19 cellular contexts compared by ENCODE assay signal in the genomic region with DNA sequence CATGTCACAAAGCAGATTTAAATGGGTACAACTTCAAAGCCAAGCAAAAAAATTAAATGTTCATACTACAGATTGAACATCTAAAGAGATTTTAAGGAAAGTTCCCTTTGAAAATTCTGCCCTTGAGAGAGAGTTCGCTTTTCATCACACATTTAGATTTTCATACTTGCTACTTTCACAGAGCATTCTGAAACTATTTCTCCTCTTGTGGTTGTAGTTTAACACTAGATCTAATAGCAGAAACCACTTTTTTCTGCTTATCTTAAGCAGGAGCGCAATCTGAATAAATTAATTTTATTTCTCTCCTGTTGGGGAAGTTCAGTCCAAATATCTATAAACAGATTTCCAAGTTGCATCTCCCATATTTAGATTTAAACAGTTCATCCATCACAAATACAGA.
"Had no signal": no experiment of that assay in that cellular context is flagged by ENCODE, and none has a peak within 500 bp of the region (broad histone marks: within the 10 kb centered on the region; RNA-seq: fewer than 3 reads in every experiment).

No MANE protein-coding gene starts in this region.

- H3K9me3 ChIP-seq: colonic mucosa, prostate gland, right atrium auricular region, suprapubic skin, transverse colon, uterus had no signal

- DNase-seq: activated CD4-positive, alpha-beta T cell treated with anti-CD3 and anti-CD28 coated beads, Interleukin-2, amount 10 ng/mL, durations not matched to agents 7 days and 5 days; activated gamma-delta T cell treated with Interleukin-2 at 50 U/mL for 16 hours; anterior cingulate cortex; caudate nucleus; colonic mucosa; erythroblast; kidney glomerular epithelial cell; left ventricle myocardium inferior; mammary epithelial cell; stimulated activated naive CD8-positive, alpha-beta T cell treated with anti-CD3 and anti-CD28 coated beads, Interleukin-15, amount 100 ng/mL, for 72 hours; transverse colon; uterus had no signal

- H3K4me3 ChIP-seq: colonic mucosa, left ventricle myocardium inferior, prostate gland, right atrium auricular region, suprapubic skin, transverse colon, uterus had no signal

- H3K4me1 ChIP-seq: colonic mucosa, left ventricle myocardium inferior, prostate gland, right atrium auricular region, suprapubic skin, transverse colon, uterus had no signal

- H3K36me3 Mint-ChIP-seq: brain had no signal

- H3K9me3 Mint-ChIP-seq: activated CD4-positive, alpha-beta T cell treated with anti-CD3 and anti-CD28 coated beads, Interleukin-2, amount 10 ng/mL, durations not matched to agents 7 days and 5 days had no signal

- H3K27me3 Mint-ChIP-seq: brain; stimulated activated naive CD8-positive, alpha-beta T cell treated with anti-CD3 and anti-CD28 coated beads, Interleukin-15, amount 100 ng/mL, for 72 hours had no signal

- H3K27me3 ChIP-seq: colonic mucosa, right atrium auricular region, suprapubic skin, transverse colon, uterus had no signal

- FAIRE-seq: frontal cortex had no signal

- H3K27ac Mint-ChIP-seq: activated CD4-positive, alpha-beta T cell treated with anti-CD3 and anti-CD28 coated beads, Interleukin-2, amount 10 ng/mL, durations not matched to agents 7 days and 5 days; activated T-helper 1 cell treated with anti-CD3 and anti-CD28 coated beads, Interleukin-12 subunit alpha, Interleukin-12 subunit beta, Interleukin-2, Interleukin-4 antibody, amounts not matched to agents 30 ng/mL and 10 ng/mL and 1 ng/mL, durations not matched to agents 14 hours and 24 hours and 36 hours; brain; stimulated activated naive CD8-positive, alpha-beta T cell treated with anti-CD3 and anti-CD28 coated beads, Interleukin-15, amount 100 ng/mL, for 72 hours; T-helper 1 cell treated with Interleukin-12 subunit alpha and Interleukin-12 subunit beta and Interleukin-4 antibody, amounts not matched to agents 30 μg/mL and 1 μg/mL, for 36 hours had no signal

- H3K36me3 ChIP-seq: colonic mucosa, left ventricle myocardium inferior, prostate gland, right atrium auricular region, suprapubic skin, transverse colon, uterus had no signal

- H3K4me1 Mint-ChIP-seq: brain had no signal

- ATAC-seq: stimulated activated naive CD8-positive, alpha-beta T cell treated with anti-CD3 and anti-CD28 coated beads, Interleukin-15, amount 100 ng/mL, for 72 hours had no signal

- H3K27ac ChIP-seq: colonic mucosa, left ventricle myocardium inferior, prostate gland, right atrium auricular region, suprapubic skin, transverse colon, uterus had no signal

- H3K4me3 Mint-ChIP-seq: activated CD4-positive, alpha-beta T cell treated with anti-CD3 and anti-CD28 coated beads, Interleukin-2, amount 10 ng/mL, durations not matched to agents 7 days and 5 days; activated T-helper 1 cell treated with anti-CD3 and anti-CD28 coated beads, Interleukin-12 subunit alpha, Interleukin-12 subunit beta, Interleukin-2, Interleukin-4 antibody, amounts not matched to agents 30 ng/mL and 10 ng/mL and 1 ng/mL, durations not matched to agents 14 hours and 24 hours and 36 hours; brain; T-helper 1 cell treated with Interleukin-12 subunit alpha and Interleukin-12 subunit beta and Interleukin-4 antibody, amounts not matched to agents 30 μg/mL and 1 μg/mL, for 36 hours had no signal
